In genomic region chr10:8768854-8769253, GRCh38 we compare ENCODE assay signal across 16 cellular contexts.
DNase-seq lines count a peak whose midpoint lies in the region; ATAC-seq, FAIRE-seq and TF ChIP-seq lines count a peak whose summit lies in the region.
"Had no signal": no experiment of that assay in that cellular context is flagged by ENCODE, and none has a peak within 500 bp of the region (broad histone marks: within the 10 kb centered on the region; RNA-seq: fewer than 3 reads in every experiment).

No MANE protein-coding gene starts in this region.

- no peak overlapping the region for H4K5ac ChIP-seq in mesendoderm (ENCODE audit: low read length)

- DNase-seq in mammary epithelial cell (no peak), MCF 10A (ENCODE audit: unreplicated experiment) (no peak), bronchial epithelial cell (ENCODE audit: low read depth) (peak; percentile 49), mesendoderm (peak; percentile 43), midbrain (lab: John Stamatoyannopoulos, UW) (no peak)
- DNase-seq in effector memory CD4-positive, alpha-beta T cell: no peak
- DNase-seq: 8988T; ACHN; CD4-positive, CD25-positive, alpha-beta regulatory T cell; DMS53; GF-D8 had no signal

- ATAC-seq in GM21515 (IDR thresholded peaks at IDR 0.05; ENCODE audit: unreplicated experiment) (no peak), HG02571 (IDR thresholded peaks at IDR 0.05; ENCODE audit: unreplicated experiment) (no peak)
- ATAC-seq: HepG2 had no signal

- peaks cover 6% of the 10 kb centered on the region for H3K4me1 ChIP-seq in mammary epithelial cell (ENCODE audit: insufficient read depth, low read length)
- H3K4me1 ChIP-seq in mesendoderm (ENCODE audit: control insufficient read depth, low read depth, low read length): no peaks in the 10 kb centered on the region
- H3K4me1 ChIP-seq in effector memory CD4-positive, alpha-beta T cell (ENCODE audit: control insufficient read depth, insufficient read depth, low read length, poor library complexity, severe bottlenecking): no peaks in the 10 kb centered on the region
- H3K4me1 ChIP-seq: BLaER1 treated with 17β-estradiol and CSF1 and Interleukin-3, amounts not matched to agents 10 nM and 100 nM had no signal

- H3K79me1 ChIP-seq in mesendoderm (ENCODE audit: low read length): no peaks in the 10 kb centered on the region

- H3K9ac ChIP-seq in mammary epithelial cell (ENCODE audit: insufficient read depth, low read length) (no peak overlapping the region), mesendoderm (ENCODE audit: low read length) (no peak overlapping the region)
- H3K9ac ChIP-seq: BLaER1 treated with 17β-estradiol and CSF1 and Interleukin-3, amounts not matched to agents 10 nM and 100 nM had no signal

- no peak overlapping the region for H3K4ac ChIP-seq in mesendoderm (ENCODE audit: low read depth, low read length)

- no peak overlapping the region for H2AFZ ChIP-seq in mammary epithelial cell (ENCODE audit: low read depth, low read length)

- intact Hi-C loops in mammary epithelial cell (cut with micrococcal nuclease): loop anchor here (5.0 kb wide), 1 partner anchor 177 kb away; no protein-coding TSS in a partner anchor
- intact Hi-C loops in MCF 10A (cut with micrococcal nuclease): no loop called here

- H3K56ac ChIP-seq in mesendoderm (ENCODE audit: low read length): no peak overlapping the region

- H3K4me3 Mint-ChIP-seq in MCF 10A (ENCODE audit: unreplicated experiment): no peak overlapping the region
- H3K4me3 Mint-ChIP-seq: CD4-positive, CD25-positive, alpha-beta regulatory T cell had no signal

- CTCF ChIA-PET in mammary epithelial cell (lab: Charles Lee; ENCODE audit: low non-redundant PET): no interaction called here
- CTCF ChIA-PET in MCF 10A (lab: Yijun Ruan, JAX): interaction anchor here (0.9 kb wide), 1 partner anchor 26 kb away, joined by 5 read pairs; no protein-coding TSS in a partner anchor

- H3K4me3 ChIP-seq in mammary epithelial cell (replicated peaks in 1 of 3; ENCODE audit: insufficient read depth in 1 of 3, low read depth in 2 of 3, low read length in 3 of 3): no peak overlapping the region
- H3K4me3 ChIP-seq in bronchial epithelial cell (ENCODE audit: low read depth, low read length): no peak overlapping the region
- H3K4me3 ChIP-seq in mesendoderm (ENCODE audit: low read length): no peak overlapping the region
- H3K4me3 ChIP-seq in effector memory CD4-positive, alpha-beta T cell (ENCODE audit: insufficient read depth, low read depth, low read length, poor library complexity, severe bottlenecking): no peak overlapping the region
- H3K4me3 ChIP-seq: BLaER1 treated with 17β-estradiol and CSF1 and Interleukin-3, amounts not matched to agents 10 nM and 100 nM had no signal

- H3K18ac ChIP-seq in mesendoderm (ENCODE audit: low read length): no peak overlapping the region

- H2BK5ac ChIP-seq in mesendoderm (ENCODE audit: low read length): no peak overlapping the region

- TF ChIP-seq CTCF in mammary epithelial cell (conservative IDR thresholded peaks at IDR 0.05 in 1 of 2, IDR thresholded peaks at IDR 0.05 in 1 of 2; ENCODE audit: extremely low read depth in 1 of 2, insufficient read depth in 1 of 2, low read depth in 1 of 2, low read length in 2 of 2) (no peak), MCF 10A (IDR thresholded peaks at IDR 0.05; ENCODE audit: unreplicated experiment) (no peak), bronchial epithelial cell (IDR thresholded peaks at IDR 0.05; ENCODE audit: insufficient read depth, low read length, severe bottlenecking) (no peak)

- H2BK120ac ChIP-seq in mesendoderm (ENCODE audit: low read depth, low read length): no peak overlapping the region

- H3K4me2 ChIP-seq in mammary epithelial cell (ENCODE audit: insufficient read depth, low read depth, low read length) (peak overlapping the region; percentile 51), mesendoderm (ENCODE audit: low read length) (no peak overlapping the region)
- H3K4me2 ChIP-seq: BLaER1 treated with 17β-estradiol and CSF1 and Interleukin-3, amounts not matched to agents 10 nM and 100 nM had no signal

- peaks cover 4% of the 10 kb centered on the region for H3K4me1 Mint-ChIP-seq in MCF 10A (ENCODE audit: insufficient read depth, unreplicated experiment)
- H3K4me1 Mint-ChIP-seq: CD4-positive, CD25-positive, alpha-beta regulatory T cell had no signal

- no peak overlapping the region for H2AK5ac ChIP-seq in mesendoderm (ENCODE audit: low read length)

- H3K36me3 ChIP-seq in mammary epithelial cell (ENCODE audit: insufficient read depth, low read length) (no peaks in the 10 kb centered on the region), bronchial epithelial cell (ENCODE audit: control insufficient read depth, insufficient read depth, low read length) (no peaks in the 10 kb centered on the region), mesendoderm (ENCODE audit: control insufficient read depth, insufficient read depth, low read length) (no peaks in the 10 kb centered on the region)
- no peaks in the 10 kb centered on the region for H3K36me3 ChIP-seq in effector memory CD4-positive, alpha-beta T cell (ENCODE audit: control insufficient read depth, insufficient read depth, low read length)
- H3K36me3 ChIP-seq: BLaER1 treated with 17β-estradiol and CSF1 and Interleukin-3, amounts not matched to agents 10 nM and 100 nM had no signal

- POLR2A ChIA-PET in MCF 10A (lab: Yijun Ruan, JAX): interaction anchor here (0.6 kb wide), 1 partner anchor 51 kb away, joined by 5 read pairs; no protein-coding TSS in a partner anchor

- no peak overlapping the region for H2BK15ac ChIP-seq in mesendoderm (replicated peaks; ENCODE audit: low read depth)

- no peak overlapping the region for H3K27ac Mint-ChIP-seq in MCF 10A (ENCODE audit: low read depth, unreplicated experiment)
- H3K27ac Mint-ChIP-seq: CD4-positive, CD25-positive, alpha-beta regulatory T cell had no signal

- dilution Hi-C loops in mammary epithelial cell (cut with HindIII; ENCODE audit: low sequenced_read_pairs): no loop called here

- in situ Hi-C loops in mammary epithelial cell (cut with MboI; ENCODE audit: low sequenced_read_pairs in 2 of 2): no loop called here

- FAIRE-seq in bronchial epithelial cell (lab: Jason Lieb, UNC): no peak
- FAIRE-seq: H54, HepG2 had no signal

- H3K79me2 ChIP-seq in mammary epithelial cell (ENCODE audit: insufficient read depth, low read length) (no peaks in the 10 kb centered on the region), mesendoderm (ENCODE audit: control insufficient read depth, insufficient read depth, low read length) (no peaks in the 10 kb centered on the region)

- H3K27ac ChIP-seq in mammary epithelial cell (ENCODE audit: insufficient read depth, low read depth, low read length): no peak overlapping the region
- no peak overlapping the region for H3K27ac ChIP-seq in mesendoderm (ENCODE audit: low read depth, low read length)
- no peak overlapping the region for H3K27ac ChIP-seq in effector memory CD4-positive, alpha-beta T cell (ENCODE audit: insufficient read depth, low read length, poor library complexity, severe bottlenecking)
- H3K27ac ChIP-seq: BLaER1 treated with 17β-estradiol and CSF1 and Interleukin-3, amounts not matched to agents 10 nM and 100 nM had no signal

- no peaks in the 10 kb centered on the region for H3K9me3 Mint-ChIP-seq in MCF 10A (ENCODE audit: unreplicated experiment)

- H3K27me3 ChIP-seq in mammary epithelial cell (ENCODE audit: insufficient read depth, low read length) (no peaks in the 10 kb centered on the region), bronchial epithelial cell (ENCODE audit: control insufficient read depth, insufficient read depth, low read length) (no peaks in the 10 kb centered on the region), mesendoderm (ENCODE audit: insufficient read depth, low read length, poor library complexity) (no peaks in the 10 kb centered on the region)
- H3K27me3 ChIP-seq in effector memory CD4-positive, alpha-beta T cell (replicated peaks; ENCODE audit: control insufficient read depth, insufficient read depth, low read length, poor library complexity, severe bottlenecking): no peaks in the 10 kb centered on the region
- H3K27me3 ChIP-seq: BLaER1 treated with 17β-estradiol and CSF1 and Interleukin-3, amounts not matched to agents 10 nM and 100 nM had no signal

- BruUV-seq in mammary epithelial cell (replicated peaks; lab: Mats Ljungman, UMichigan): no TSS peak
- no TSS peak for BruUV-seq in MCF 10A (replicated peaks; lab: Mats Ljungman, UMichigan)

- no peak overlapping the region for H3K23ac ChIP-seq in mesendoderm (ENCODE audit: low read length)

- no peak overlapping the region for H4K8ac ChIP-seq in mesendoderm (ENCODE audit: low read depth, low read length)

- WGBS in mammary epithelial cell (ENCODE audit: low coverage, missing lambda C conversion rate): 95% methylated on average over 3 of the region's 3 CpGs
- WGBS in mesendoderm (ENCODE audit: extremely low coverage, insufficient coverage, low lambda C conversion rate): no CpG with 5 or more reads among the region's 3 CpGs

- no peaks in the 10 kb centered on the region for H3K9me3 ChIP-seq in mammary epithelial cell (replicated peaks; ENCODE audit: insufficient read depth, low read length)
- no peaks in the 10 kb centered on the region for H3K9me3 ChIP-seq in effector memory CD4-positive, alpha-beta T cell (ENCODE audit: control insufficient read depth, low read length)
- H3K9me3 ChIP-seq: BLaER1 treated with 17β-estradiol and CSF1 and Interleukin-3, amounts not matched to agents 10 nM and 100 nM had no signal

- H4K20me1 ChIP-seq in mammary epithelial cell (ENCODE audit: insufficient read depth, low read length): no peaks in the 10 kb centered on the region
- H4K20me1 ChIP-seq: BLaER1 treated with 17β-estradiol and CSF1 and Interleukin-3, amounts not matched to agents 10 nM and 100 nM had no signal

- H3K27me3 Mint-ChIP-seq in MCF 10A (ENCODE audit: insufficient read depth, unreplicated experiment): no peaks in the 10 kb centered on the region

- no peaks in the 10 kb centered on the region for H3K36me3 Mint-ChIP-seq in MCF 10A (ENCODE audit: insufficient read depth, unreplicated experiment)
- H3K36me3 Mint-ChIP-seq: CD4-positive, CD25-positive, alpha-beta regulatory T cell had no signal

Comparison
In these comparisons a context has a peak if more than half of its experiments do, and no peak if none do; other contexts are left out.
1. DNase-seq: peak in bronchial epithelial cell (single experiment) and mesendoderm (single experiment); none in mammary epithelial cell (single experiment), MCF 10A (single experiment), midbrain (single experiment) and effector memory CD4-positive, alpha-beta T cell (0 of 3).